In the genomic region with DNA sequence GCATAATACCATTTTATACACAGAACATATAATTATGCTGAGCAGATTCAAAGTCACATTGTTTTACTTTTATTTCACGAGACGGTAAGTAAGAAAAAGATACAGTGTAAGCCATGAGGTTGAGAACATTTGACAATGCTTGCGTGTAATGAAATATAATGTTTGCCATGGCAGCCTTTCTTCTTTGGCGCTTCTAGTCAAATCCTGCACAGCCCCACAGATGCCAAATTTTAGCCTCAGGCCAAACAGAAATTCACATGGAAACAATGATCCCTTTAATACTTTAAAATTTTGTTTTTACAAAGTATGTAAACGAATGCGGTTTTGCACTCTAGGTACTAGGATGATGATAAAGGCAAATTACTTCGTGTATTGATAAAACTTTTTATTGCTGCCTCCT, we compare ENCODE assay signal across 14 cellular contexts.
"Had no signal": no experiment of that assay in that cellular context is flagged by ENCODE, and none has a peak within 500 bp of the region (broad histone marks: within the 10 kb centered on the region; RNA-seq: fewer than 3 reads in every experiment).

No MANE protein-coding gene starts in this region.

- H3K9me3 ChIP-seq: esophagus muscularis mucosa, tibial artery had no signal

- H3K27ac ChIP-seq: adrenal gland, esophagus muscularis mucosa, tibial artery had no signal

- H3K4me1 Mint-ChIP-seq: activated B cell treated with CpG ODN at 0.5 μM for 24 hours, immature natural killer cell had no signal

- H3K9me3 Mint-ChIP-seq: activated B cell treated with CpG ODN at 0.5 μM for 24 hours; activated CD8-positive, alpha-beta T cell treated with anti-CD3 and anti-CD28 coated beads for 36 hours; nephron progenitor cell; T-helper 2 cell treated with Interferon-gamma antibody and Interleukin-4, amounts not matched to agents 5 μg/mL and 100 μg/mL, for 36 hours had no signal

- H3K27me3 ChIP-seq: adrenal gland, esophagus muscularis mucosa, tibial artery had no signal

- ATAC-seq: activated CD8-positive, alpha-beta T cell treated with anti-CD3 and anti-CD28 coated beads for 36 hours; activated T-cell treated with anti-CD3 and anti-CD28 coated beads, Interleukin-2, amount 50 U/mL, for 4 hours had no signal

- H3K4me3 ChIP-seq: adrenal gland, esophagus muscularis mucosa, tibial artery had no signal

- DNase-seq: activated B cell treated with CpG ODN at 0.5 μM for 24 hours; activated CD4-positive, alpha-beta T cell treated with anti-CD3 and anti-CD28 coated beads for 48 hours; activated CD8-positive, alpha-beta T cell treated with anti-CD3 and anti-CD28 coated beads for 36 hours; activated effector memory CD4-positive, alpha-beta T cell treated with Interleukin-2 at 50 U/mL for 16 hours; activated naive CD4-positive, alpha-beta T cell treated with anti-CD3 and anti-CD28 coated beads, Interleukin-2, amount 50 U/mL, for 16 hours; activated T-cell treated with anti-CD3 and anti-CD28 coated beads, Interleukin-2, amount 50 U/mL, for 4 hours; adrenal gland; immature natural killer cell; nephron progenitor cell; stimulated activated CD4-positive, alpha-beta T cell treated with anti-CD3 and anti-CD28 coated beads, Interleukin-12 subunit alpha, Interleukin-12 subunit beta, amount 100 ng/mL, for 4 hours; stimulated activated CD4-positive, alpha-beta T cell treated with anti-CD3 and anti-CD28 coated beads, Interleukin-2, amount 100 ng/mL, for 24 hours; tibial artery had no signal

- H3K27me3 Mint-ChIP-seq: activated B cell treated with CpG ODN at 0.5 μM for 24 hours; activated CD8-positive, alpha-beta T cell treated with anti-CD3 and anti-CD28 coated beads for 36 hours had no signal

- H3K4me1 ChIP-seq: adrenal gland, esophagus muscularis mucosa, tibial artery had no signal

- H3K27ac Mint-ChIP-seq: activated B cell treated with CpG ODN at 0.5 μM for 24 hours; activated CD8-positive, alpha-beta T cell treated with anti-CD3 and anti-CD28 coated beads for 36 hours; immature natural killer cell; nephron progenitor cell; T-helper 2 cell treated with Interferon-gamma antibody and Interleukin-4, amounts not matched to agents 5 μg/mL and 100 μg/mL, for 36 hours had no signal

- H3K4me3 Mint-ChIP-seq: activated B cell treated with CpG ODN at 0.5 μM for 24 hours; activated CD8-positive, alpha-beta T cell treated with anti-CD3 and anti-CD28 coated beads for 36 hours; activated T-cell treated with anti-CD3 and anti-CD28 coated beads, Interleukin-2, amount 50 U/mL, for 4 hours; immature natural killer cell; nephron progenitor cell; T-helper 2 cell treated with Interferon-gamma antibody and Interleukin-4, amounts not matched to agents 5 μg/mL and 100 μg/mL, for 36 hours had no signal

- H3K36me3 ChIP-seq: adrenal gland, esophagus muscularis mucosa, tibial artery had no signal

- H3K36me3 Mint-ChIP-seq: immature natural killer cell had no signal
